ENCODE assay signal across 9 cellular contexts in genomic region chr3:129481783-129482332, GRCh38. TPM values are rescaled to one million over a fixed set of nuclear protein-coding genes. Genes with fewer than 3 reads are reported as not detected.
DNase-seq lines count a peak whose midpoint lies in the region; ATAC-seq and TF ChIP-seq lines count a peak whose summit lies in the region.
"Had no signal": no experiment of that assay in that cellular context is flagged by ENCODE, and none has a peak within 500 bp of the region (broad histone marks: within the 10 kb centered on the region; RNA-seq: fewer than 3 reads in every experiment).

No MANE protein-coding gene starts in this region.

- peaks cover 10% of the 10 kb centered on the region for H3K36me3 Mint-ChIP-seq in T-helper 1 cell treated with Interleukin-12 subunit alpha and Interleukin-12 subunit beta and Interleukin-4 antibody, amounts not matched to agents 30 μg/mL and 1 μg/mL, for 36 hours (ENCODE audit: low read depth)

- H3K4me3 Mint-ChIP-seq in T-helper 1 cell treated with Interleukin-12 subunit alpha and Interleukin-12 subunit beta and Interleukin-4 antibody, amounts not matched to agents 30 μg/mL and 1 μg/mL, for 36 hours = no peak overlapping the region
- H3K4me3 Mint-ChIP-seq: natural killer cell had no signal

- peaks cover 6% of the 10 kb centered on the region for H3K4me1 Mint-ChIP-seq in T-helper 1 cell treated with Interleukin-12 subunit alpha and Interleukin-12 subunit beta and Interleukin-4 antibody, amounts not matched to agents 30 μg/mL and 1 μg/mL, for 36 hours (ENCODE audit: low read depth)
- H3K4me1 Mint-ChIP-seq: natural killer cell had no signal

- H3K9me3 ChIP-seq in lower lobe of right lung (no peaks in the 10 kb centered on the region), vagina (no peaks in the 10 kb centered on the region)

- TF ChIP-seq POLR2A in vagina (IDR thresholded peaks at IDR 0.05) = no peak

- ATAC-seq in lower lobe of right lung (peak; percentile 68 to 69), GM21786 (IDR thresholded peaks at IDR 0.05; ENCODE audit: unreplicated experiment) (no peak)
- ATAC-seq in stimulated activated naive CD8-positive, alpha-beta T cell treated with anti-CD3 and anti-CD28 coated beads, Interleukin-15, Interleukin-2, amounts not matched to agents 100 U/mL and 50 U/mL, for 24 hours = peak; percentile 25

- H3K4me1 ChIP-seq in lower lobe of right lung (peaks cover 43% of the 10 kb centered on the region), vagina (peaks cover 26% of the 10 kb centered on the region)

- H3K27me3 Mint-ChIP-seq in T-helper 1 cell treated with Interleukin-12 subunit alpha and Interleukin-12 subunit beta and Interleukin-4 antibody, amounts not matched to agents 30 μg/mL and 1 μg/mL, for 36 hours (ENCODE audit: low read depth) = no peaks in the 10 kb centered on the region

- H3K9me3 Mint-ChIP-seq in T-helper 1 cell treated with Interleukin-12 subunit alpha and Interleukin-12 subunit beta and Interleukin-4 antibody, amounts not matched to agents 30 μg/mL and 1 μg/mL, for 36 hours = no peaks in the 10 kb centered on the region
- H3K9me3 Mint-ChIP-seq: natural killer cell had no signal

- DNase-seq in astrocyte of the hippocampus (ENCODE audit: low read depth, low spot score) (peak; percentile 70), lower lobe of right lung (peak; percentile 61), NCI-H2196 treated with DMSO at 0.1 percent for 48 hours (lab: John Stamatoyannopoulos, UW; ENCODE audit: unreplicated experiment) (no peak), vagina (ENCODE audit: extremely low spot score in 2 of 2) (no peak), Kasumi-1 (lab: John Stamatoyannopoulos, UW) (no peak)
- DNase-seq in stimulated activated naive CD8-positive, alpha-beta T cell treated with anti-CD3 and anti-CD28 coated beads, Interleukin-15, Interleukin-2, amounts not matched to agents 100 U/mL and 50 U/mL, for 24 hours = no peak
- DNase-seq: natural killer cell had no signal

- H3K4me3 ChIP-seq in lower lobe of right lung (no peak overlapping the region), vagina (no peak overlapping the region)

- TF ChIP-seq CTCF in lower lobe of right lung (IDR thresholded peaks at IDR 0.05) = no peak
- TF ChIP-seq CTCF in vagina (IDR thresholded peaks at IDR 0.05) = no peak

- no peaks in the 10 kb centered on the region for H3K27me3 ChIP-seq in lower lobe of right lung (ENCODE audit: low read depth)
- no peaks in the 10 kb centered on the region for H3K27me3 ChIP-seq in vagina

- H3K27ac Mint-ChIP-seq in T-helper 1 cell treated with Interleukin-12 subunit alpha and Interleukin-12 subunit beta and Interleukin-4 antibody, amounts not matched to agents 30 μg/mL and 1 μg/mL, for 36 hours = peak overlapping the region; percentile 88
- H3K27ac Mint-ChIP-seq: natural killer cell had no signal

- peak overlapping the region; percentile 53 for H3K27ac ChIP-seq in lower lobe of right lung
- no peak overlapping the region for H3K27ac ChIP-seq in vagina

- peaks cover 50% of the 10 kb centered on the region for H3K36me3 ChIP-seq in lower lobe of right lung
- peaks cover 0 to 31% of the 10 kb centered on the region in 2 donors for H3K36me3 ChIP-seq in vagina

- intact Hi-C loops in lower lobe of right lung (cut with DNase I) = no loop called here
- intact Hi-C loops in vagina (cut with DNase I) = loop anchor here (10.0 kb wide), 1 partner anchor 343 kb away; no protein-coding TSS in a partner anchor

RNA-seq across cellular contexts. Expression of gene IFT122, which starts 41.8 kb away (rescaled TPM):
- total RNA-seq in lower lobe of right lung (29.9 TPM), vagina (33.4 TPM)

RNA-seq across cellular contexts. Expression of gene MBD4, which starts 42.1 kb away (rescaled TPM):
- total RNA-seq in lower lobe of right lung = 38.8 TPM
- total RNA-seq in vagina = 32.4 TPM

RNA-seq across cellular contexts. Expression of gene RHO, which starts 46.6 kb away (rescaled TPM):
- total RNA-seq in lower lobe of right lung = not detected
- not detected for total RNA-seq in vagina
- total RNA-seq: natural killer cell had no signal

RNA-seq across cellular contexts. Expression of gene EFCAB12, which starts 53.4 kb away (rescaled TPM):
- 4.8 TPM for total RNA-seq in lower lobe of right lung
- not detected for total RNA-seq in vagina

Comparison
In these comparisons a context has a peak if more than half of its experiments do, and no peak if none do; other contexts are left out.
1. DNase-seq: peak in astrocyte of the hippocampus (single experiment) and lower lobe of right lung (single experiment); none in stimulated activated naive CD8-positive, alpha-beta T cell treated with anti-CD3 and anti-CD28 coated beads, Interleukin-15, Interleukin-2, amounts not matched to agents 100 U/mL and 50 U/mL, for 24 hours (single experiment), NCI-H2196 treated with DMSO at 0.1 percent for 48 hours (single experiment), vagina (0 of 2) and Kasumi-1 (0 of 2).